In genomic region chr10:12710594-12711343, GRCh38 we compare ENCODE assay signal across 8 cellular contexts.
DNase-seq lines count a peak whose midpoint lies in the region; ATAC-seq, FAIRE-seq and TF ChIP-seq lines count a peak whose summit lies in the region.

No MANE protein-coding gene starts in this region.

- no peaks in the 10 kb centered on the region for H3K27me3 Mint-ChIP-seq in naive B cell

- H3K9ac ChIP-seq in OCI-LY3 (ENCODE audit: low read length) = no peak overlapping the region

- no peaks in the 10 kb centered on the region for H3K9me3 Mint-ChIP-seq in naive B cell

- H3K36me3 ChIP-seq in OCI-LY3 (replicated peaks; ENCODE audit: low read depth, low read length) = no peaks in the 10 kb centered on the region

- H3K36me3 Mint-ChIP-seq in naive B cell = no peaks in the 10 kb centered on the region

- H3K27ac ChIP-seq in OCI-LY3 (ENCODE audit: low read length) = no peak overlapping the region
- peak overlapping the region; percentile 87 for H3K27ac ChIP-seq in epithelial cell of prostate

- no peaks in the 10 kb centered on the region for H3K27me3 ChIP-seq in OCI-LY3 (ENCODE audit: low read depth, low read length)

- peaks cover 27% of the 10 kb centered on the region for H4K20me1 ChIP-seq in OCI-LY3 (ENCODE audit: insufficient read depth, low read length)

- no peaks in the 10 kb centered on the region for H3K79me2 ChIP-seq in OCI-LY3 (ENCODE audit: low read length)

- H3K9me3 ChIP-seq in OCI-LY3 (ENCODE audit: insufficient read depth, low read length) = no peaks in the 10 kb centered on the region

- TF ChIP-seq CTCF in OCI-LY3 (IDR thresholded peaks at IDR 0.05; ENCODE audit: low read depth, low read length) = peak; percentile 83

- peaks cover 29 to 49% (median 36%) of the 10 kb centered on the region in 3 donors for H3K4me1 Mint-ChIP-seq in naive B cell

- H3K27ac Mint-ChIP-seq in naive B cell = peak overlapping the region in 5 of 6 donors; percentile 30 to 94 (median 34)

- peak; percentile 78 to 87 for ATAC-seq in naive B cell (ENCODE audit: low read depth in 2 of 2)

- H3K4me3 ChIP-seq in OCI-LY3 (ENCODE audit: low read length) = no peak overlapping the region

- no peak overlapping the region for H2AFZ ChIP-seq in OCI-LY3 (ENCODE audit: low read depth, low read length)

- H3K4me1 ChIP-seq in OCI-LY3 (ENCODE audit: low read length) = 0 out of 2 replicates have a peak, but pooled peaks cover 4% of the 10 kb centered on the region

- H3K4me2 ChIP-seq in OCI-LY3 (ENCODE audit: low read length) = peak overlapping the region; percentile 17; the same call in 1 of the 2 replicates

- peak; percentile 49 for FAIRE-seq in HTR-8/SVneo (lab: Jason Lieb, UNC)

- DNase-seq in activated gamma-delta T cell treated with Interleukin-2 at 50 U/mL for 16 hours = peak; percentile 71
- DNase-seq in activated gamma-delta T cell (lab: John Stamatoyannopoulos, UW) = no peak
- DNase-seq in HTR-8/SVneo (ENCODE audit: insufficient read length, low spot score) = peak; percentile 68
- peak; percentile 90 for DNase-seq in activated CD8-positive, alpha-beta memory T cell treated with anti-CD3 and anti-CD28 coated beads, Interleukin-2, amount 50 U/mL, for 48 hours
- DNase-seq in epithelial cell of prostate (ENCODE audit: low read depth, low spot score) = no peak
- peak; percentile 64 for DNase-seq in naive B cell
- DNase-seq in stimulated activated CD8-positive, alpha-beta memory T cell treated with anti-CD3 and anti-CD28 coated beads, Interleukin-7, amount 100 ng/mL, for 24 hours (ENCODE audit: low read depth) = peak; percentile 68

- no peak overlapping the region for H3K4me3 Mint-ChIP-seq in naive B cell

Comparison
In these comparisons a context has a peak if more than half of its experiments do, and no peak if none do; other contexts are left out.
1. DNase-seq: peak in activated gamma-delta T cell treated with Interleukin-2 at 50 U/mL for 16 hours (single experiment), HTR-8/SVneo (single experiment), activated CD8-positive, alpha-beta memory T cell treated with anti-CD3 and anti-CD28 coated beads, Interleukin-2, amount 50 U/mL, for 48 hours (single experiment), naive B cell (single experiment) and stimulated activated CD8-positive, alpha-beta memory T cell treated with anti-CD3 and anti-CD28 coated beads, Interleukin-7, amount 100 ng/mL, for 24 hours (single experiment); none in activated gamma-delta T cell (single experiment) and epithelial cell of prostate (single experiment).